8 cellular contexts compared by ENCODE assay signal in genomic region chr13:39684531-39685137, GRCh38. TPM values are rescaled to one million over a fixed set of nuclear protein-coding genes. Genes with fewer than 3 reads are reported as not detected.
DNase-seq lines count a peak whose midpoint lies in the region; ATAC-seq and TF ChIP-seq lines count a peak whose summit lies in the region.

No MANE protein-coding gene starts in this region.

- H3K4me3 ChIP-seq in SK-N-SH (ENCODE audit: low read depth in 2 of 2, low read length in 1 of 2) (no peak overlapping the region), tibial artery (no peak overlapping the region)

- H3F3A ChIP-seq in SK-N-SH (replicated peaks; ENCODE audit: insufficient read depth): peaks cover 14% of the 10 kb centered on the region

- no peak for ATAC-seq in T-cell (replicated peaks in 1 of 4)
- ATAC-seq in HG02973 (IDR thresholded peaks at IDR 0.05; ENCODE audit: unreplicated experiment): no peak

- H3K4me3 Mint-ChIP-seq in T-cell: no peak overlapping the region

- no peaks in the 10 kb centered on the region for H3K9me2 ChIP-seq in SK-N-SH

- no peak overlapping the region for H2AFZ ChIP-seq in SK-N-SH (ENCODE audit: low read depth)

- 65% methylated on average over 3 of the region's 3 CpGs for WGBS in SK-N-SH (ENCODE audit: low lambda C conversion rate)

- DNase-seq in CD1c-positive myeloid dendritic cell (ENCODE audit: extremely low spot score) (peak; percentile 65), HT1080 (ENCODE audit: low read depth) (peak; percentile 3), SK-N-SH (peak; percentile 23), glomerular endothelial cell (ENCODE audit: extremely low read depth, low read depth, low spot score) (peak; percentile 9), tibial artery (no peak), T-cell (no peak), posterior cingulate gyrus (no peak)

- no peak overlapping the region for H3K9ac ChIP-seq in SK-N-SH

- no peak overlapping the region for H3K27ac Mint-ChIP-seq in T-cell

- peaks cover 35 to 42% of the 10 kb centered on the region in 2 experiments for H3K36me3 ChIP-seq in SK-N-SH (replicated peaks in 1 of 2; ENCODE audit: control insufficient read depth in 1 of 2, insufficient read depth in 2 of 2, low read length in 1 of 2)
- H3K36me3 ChIP-seq in tibial artery: peaks cover 29 to 49% (median 38%) of the 10 kb centered on the region in 3 donors

- peak; percentile 52 for TF ChIP-seq RAD21 in SK-N-SH (IDR thresholded peaks at IDR 0.05; ENCODE audit: low read length)

- no peak for TF ChIP-seq EP300 in SK-N-SH (IDR thresholded peaks at IDR 0.05; ENCODE audit: borderline replicate concordance in 1 of 2, low read depth in 1 of 2, low read length in 1 of 2)

- peaks cover 35% of the 10 kb centered on the region for H3K36me3 Mint-ChIP-seq in T-cell

- H3K9me3 Mint-ChIP-seq in T-cell: no peaks in the 10 kb centered on the region

- peaks cover 5 to 16% (median 8%) of the 10 kb centered on the region in 3 donors for H3K4me1 Mint-ChIP-seq in T-cell

- TF ChIP-seq CTCF in SK-N-SH (IDR thresholded peaks at IDR 0.05): peak; percentile 67
- TF ChIP-seq CTCF in tibial artery (IDR thresholded peaks at IDR 0.05): peak; percentile 38 to 46

- H3K9me3 ChIP-seq in SK-N-SH (no peaks in the 10 kb centered on the region), tibial artery (no peaks in the 10 kb centered on the region)

- CTCF ChIA-PET in SK-N-SH (lab: Yijun Ruan, JAX) (interaction anchor here (0.6 to 3.9 kb wide), 21 partner anchors 12 to 1093 kb away, joined by 3 to 20 read pairs (median 4); no protein-coding TSS in a partner anchor), T-cell (lab: Charles Lee) (interaction anchor here (0.6 to 3.5 kb wide), 6 partner anchors 995 to 1093 kb away, joined by 3 to 15 read pairs (median 4); no protein-coding TSS in a partner anchor)

- H3K4me1 ChIP-seq in SK-N-SH (ENCODE audit: control insufficient read depth in 1 of 2, insufficient read depth in 2 of 2, low read depth in 1 of 2, low read length in 1 of 2) (no peaks in the 10 kb centered on the region; a peak in 1 of 4 replicates), tibial artery (no peaks in the 10 kb centered on the region)

- intact Hi-C loops in tibial artery (cut with DNase I; ENCODE audit: low total_unique reads) (no loop called here), posterior cingulate gyrus (cut with DNase I) (loop anchor here (5.0 kb wide), 1 partner anchor 998 kb away; no protein-coding TSS in a partner anchor)

- no peaks in the 10 kb centered on the region for H3K79me2 ChIP-seq in SK-N-SH (ENCODE audit: insufficient read depth)

- no peaks in the 10 kb centered on the region for H3K27me3 ChIP-seq in SK-N-SH (ENCODE audit: insufficient read depth)
- H3K27me3 ChIP-seq in tibial artery: no peaks in the 10 kb centered on the region

- H3K4me2 ChIP-seq in SK-N-SH: no peak overlapping the region

- H3K27ac ChIP-seq in SK-N-SH (ENCODE audit: low read depth in 2 of 2, low read length in 1 of 2): no peak overlapping the region
- no peak overlapping the region for H3K27ac ChIP-seq in tibial artery

- H3K27me3 Mint-ChIP-seq in T-cell: no peaks in the 10 kb centered on the region

- POLR2A ChIA-PET in SK-N-SH (lab: Yijun Ruan, JAX) (no interaction called here), T-cell (lab: Charles Lee) (interaction anchor here in 1 of 2 donors (0.6 kb wide), 1 partner anchor 1073 kb away, joined by 9 read pairs; no protein-coding TSS in a partner anchor)

- H4K20me1 ChIP-seq in SK-N-SH (ENCODE audit: insufficient read depth): no peaks in the 10 kb centered on the region

TF ChIP-seq in SK-N-SH, 30 proteins besides CTCF, POLR2A, EP300 and RAD21:
- TF ChIP-seq RFX5 (IDR thresholded peaks at IDR 0.05; ENCODE audit: low read length): no peak
- no peak for TF ChIP-seq MXI1 (IDR thresholded peaks at IDR 0.05; ENCODE audit: low read depth, low read length)
- TF ChIP-seq EZH2phosphoT487 (IDR thresholded peaks at IDR 0.05; ENCODE audit: borderline replicate concordance, low read depth): no peak
- TF ChIP-seq RXRA (IDR thresholded peaks at IDR 0.05; ENCODE audit: borderline replicate concordance, low read depth): no peak
- TF ChIP-seq, protein P1, sequence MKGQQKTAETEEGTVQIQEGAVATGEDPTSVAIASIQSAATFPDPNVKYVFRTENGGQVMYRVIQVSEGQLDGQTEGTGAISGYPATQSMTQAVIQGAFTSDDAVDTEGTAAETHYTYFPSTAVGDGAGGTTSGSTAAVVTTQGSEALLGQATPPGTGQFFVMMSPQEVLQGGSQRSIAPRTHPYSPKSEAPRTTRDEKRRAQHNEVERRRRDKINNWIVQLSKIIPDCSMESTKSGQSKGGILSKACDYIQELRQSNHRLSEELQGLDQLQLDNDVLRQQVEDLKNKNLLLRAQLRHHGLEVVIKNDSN (IDR thresholded peaks at IDR 0.05; ENCODE audit: borderline replicate concordance, low read depth): no peak
- TF ChIP-seq PBX3 (IDR thresholded peaks at IDR 0.05): no peak
- TF ChIP-seq MEF2A (IDR thresholded peaks at IDR 0.05; ENCODE audit: borderline replicate concordance, low read depth): no peak
- no peak for TF ChIP-seq GABPA (IDR thresholded peaks at IDR 0.05; ENCODE audit: low read depth)
- TF ChIP-seq SIN3A (IDR thresholded peaks at IDR 0.05; ENCODE audit: borderline replicate concordance, low read depth, low read length): no peak
- no peak for TF ChIP-seq YY1 (IDR thresholded peaks at IDR 0.05; ENCODE audit: low read depth)
TF ChIP-seq in SK-N-SH: peak in this region for 0.

RNA-seq across cellular contexts. Expression of gene COG6, which starts 29.2 kb away (rescaled TPM):
- total RNA-seq in HT1080 (2014; rRNA removed; shearing (Covaris generic)): 6.9 and 7.7 TPM in 2 replicates
- polyA plus RNA-seq in HT1080 (2015; cell fraction: cytosol; rRNA removed): 13.0 and 17.4 TPM in 2 replicates
- polyA plus RNA-seq in HT1080 (2015; cell fraction: nucleus; rRNA removed): 19.4 and 22.3 TPM in 2 replicates
- 13.1 and 16.9 TPM in 2 replicates for polyA plus RNA-seq in SK-N-SH (2012; rRNA removed)
- polyA plus RNA-seq in SK-N-SH (2012; cell fraction: cytosol; rRNA removed): 14.8 and 15.9 TPM in 2 replicates
- polyA plus RNA-seq in SK-N-SH (2012; cell fraction: nucleus; rRNA removed): 7.9 and 16.7 TPM in 2 replicates
- 11.6 and 113 TPM in 2 replicates for total RNA-seq in glomerular endothelial cell
- total RNA-seq in T-cell: 10 to 100 TPM; 28.4 to 31.7 (median 30.7) TPM

Comparison
In these comparisons a context has a peak if more than half of its experiments do, and no peak if none do; other contexts are left out.
1. DNase-seq: peak in CD1c-positive myeloid dendritic cell (single experiment), HT1080 (single experiment), SK-N-SH (single experiment) and glomerular endothelial cell (single experiment); none in tibial artery (0 of 2), T-cell (0 of 34) and posterior cingulate gyrus (0 of 10).